28 cellular contexts compared by ENCODE assay signal in the genomic region with DNA sequence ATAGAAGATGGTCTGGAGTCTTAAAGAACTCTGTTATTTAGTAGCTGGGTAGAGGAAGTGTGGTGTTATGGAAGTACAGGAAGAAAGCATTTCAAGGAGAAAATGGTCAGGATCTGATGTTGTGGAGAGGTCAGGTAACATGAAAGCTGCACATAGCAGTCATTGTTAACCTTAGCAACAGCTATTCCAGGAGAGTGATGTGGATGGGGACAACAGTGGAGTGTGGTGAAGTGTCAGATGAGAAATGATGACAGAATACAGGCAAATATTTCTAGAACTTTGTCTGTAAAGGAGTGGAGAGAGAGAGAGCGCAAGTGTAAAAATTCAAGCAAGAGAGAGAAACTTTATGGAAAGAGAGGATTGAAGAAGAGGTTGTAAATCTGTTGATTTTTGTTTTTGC. TPM values are rescaled to one million over a fixed set of nuclear protein-coding genes. Genes with fewer than 3 reads are reported as not detected.
"Had no signal": no experiment of that assay in that cellular context is flagged by ENCODE, and none has a peak within 500 bp of the region (broad histone marks: within the 10 kb centered on the region; RNA-seq: fewer than 3 reads in every experiment).

No MANE protein-coding gene starts in this region.

- H2AFZ ChIP-seq: neural progenitor cell, parathyroid adenoma had no signal

- H3K9me3 ChIP-seq: neutrophil, psoas muscle, stomach, testis, thyroid gland, transverse colon, upper lobe of left lung, vagina had no signal

- H3K79me2 ChIP-seq: parathyroid adenoma had no signal

- H3K27ac ChIP-seq: neural progenitor cell, neutrophil, parathyroid adenoma, psoas muscle, skin epidermis, stomach, testis, thyroid gland, transverse colon, upper lobe of left lung, vagina had no signal

- H3K4me2 ChIP-seq: neural progenitor cell had no signal

- H3K4me1 ChIP-seq: neural progenitor cell, parathyroid adenoma, psoas muscle, stomach, testis, thyroid gland, upper lobe of left lung, vagina had no signal

- ATAC-seq: natural killer cell; sciatic nerve; stimulated activated naive B cell treated with anti-CD40 and anti-IgM and Interleukin-4, amounts not matched to agents 10 μg/mL and 1 μg/mL and 100 μg/mL, for 72 hours; stimulated activated naive CD8-positive, alpha-beta T cell treated with anti-CD3 and anti-CD28 coated beads, Interleukin-15, Interleukin-2, amounts not matched to agents 100 U/mL and 50 U/mL, for 24 hours had no signal

- H3K4me3 ChIP-seq: lung, neural progenitor cell, psoas muscle, skin epidermis, stomach, testis, thyroid gland, transverse colon, upper lobe of left lung, vagina had no signal

- FAIRE-seq: islet of Langerhans, kidney had no signal

- H3K36me3 ChIP-seq: neural progenitor cell, neutrophil, stomach, thyroid gland, transverse colon, upper lobe of left lung, vagina had no signal

- DNase-seq: hypothalamus; immature natural killer cell; kidney; mesendoderm; naive B cell; natural killer cell; nephron progenitor cell; occipital lobe; psoas muscle; stimulated activated CD4-positive, alpha-beta T cell treated with anti-CD3 and anti-CD28 coated beads, Interleukin-12 subunit alpha, Interleukin-12 subunit beta, amount 100 ng/mL, for 4 hours; stimulated activated CD4-positive, alpha-beta T cell treated with anti-CD3 and anti-CD28 coated beads, Interleukin-15, amount 100 ng/mL, for 24 hours; stimulated activated CD4-positive, alpha-beta T cell treated with anti-CD3 and anti-CD28 coated beads, Interleukin-2, amount 100 ng/mL, for 24 hours; stimulated activated CD4-positive, alpha-beta T cell treated with anti-CD3 and anti-CD28 coated beads, Interleukin-4, amount 100 ng/mL, for 1 hour; stimulated activated naive B cell treated with anti-CD40 and anti-IgM and Interleukin-4, amounts not matched to agents 10 μg/mL and 1 μg/mL and 100 μg/mL, for 72 hours; stimulated activated naive CD8-positive, alpha-beta T cell treated with anti-CD3 and anti-CD28 coated beads, Interleukin-15, Interleukin-2, amounts not matched to agents 100 U/mL and 50 U/mL, for 24 hours; stomach; testis; thyroid gland; transverse colon; upper lobe of left lung had no signal

- H3K9ac ChIP-seq: neural progenitor cell, parathyroid adenoma had no signal

- H3K27me3 ChIP-seq: neural progenitor cell, stomach, testis, thyroid gland, transverse colon, upper lobe of left lung, vagina had no signal

RNA-seq across cellular contexts. Expression of a gene that starts 15.6 kb away (rescaled TPM):
- polyA plus RNA-seq: immature natural killer cell had no signal
